In genomic region chr12:111798182-111798581, GRCh38 we compare ENCODE assay signal across 24 cellular contexts. TPM values are rescaled to one million over a fixed set of nuclear protein-coding genes. Genes with fewer than 3 reads are reported as not detected.
DNase-seq lines count a peak whose midpoint lies in the region; ATAC-seq, FAIRE-seq and TF ChIP-seq lines count a peak whose summit lies in the region.
"Had no signal": no experiment of that assay in that cellular context is flagged by ENCODE, and none has a peak within 500 bp of the region (broad histone marks: within the 10 kb centered on the region; RNA-seq: fewer than 3 reads in every experiment).

No MANE protein-coding gene starts in this region.

- FAIRE-seq in GM19239 (lab: Jason Lieb, UNC), result no peak
- FAIRE-seq: HepG2 had no signal

- no peak overlapping the region for H3K4me3 ChIP-seq in sigmoid colon
- H3K4me3 ChIP-seq: GM23248, HAP-1 had no signal

- no peak for TF ChIP-seq EP300 in sigmoid colon (IDR thresholded peaks at IDR 0.05)

- H3K27ac ChIP-seq in sigmoid colon, result peak overlapping the region in 3 of 4 donors; percentile 7 to 12 (median 8)
- H3K27ac ChIP-seq: C4-2B, GM23248, HL-60 had no signal

- H3K27me3 ChIP-seq in sigmoid colon, result no peaks in the 10 kb centered on the region

- peaks cover 0 to 11% (median 4%) of the 10 kb centered on the region in 4 donors for H3K4me1 ChIP-seq in sigmoid colon
- H3K4me1 ChIP-seq: HAP-1 had no signal

- TF ChIP-seq CTCF in sigmoid colon (IDR thresholded peaks at IDR 0.05), result no peak

- no peak for TF ChIP-seq POLR2A in sigmoid colon (IDR thresholded peaks at IDR 0.05)

- no peak for DNase-seq in Right ventricle myocardium inferior (ENCODE audit: missing footprints)
- no peak for DNase-seq in cardiac septum (ENCODE audit: low spot score)
- no peak for DNase-seq in left cardiac atrium
- DNase-seq in left colon, result no peak
- DNase-seq in sigmoid colon, result peak; percentile 46
- no peak for DNase-seq in SHP77 treated with DMSO at 0.1 percent for 48 hours (lab: John Stamatoyannopoulos, UW)
- DNase-seq in GM19239 (ENCODE audit: insufficient read length, low spot score), result no peak
- DNase-seq: EL, GF-D8, GM23248, KG1, NCI-H1092 treated with DMSO at 0.1 percent for 48 hours, NCI-H1436 treated with DMSO at 0.1 percent for 48 hours, NCI-H1930, NCI-H226, NCI-H510A treated with DMSO at 0.1 percent for 48 hours, NCI-H748 treated with DMSO at 0.1 percent for 48 hours had no signal

- H3K36me3 ChIP-seq in sigmoid colon, result peaks cover 43 to 100% (median 77%) of the 10 kb centered on the region in 4 donors
- H3K36me3 ChIP-seq: HAP-1 had no signal

- peak; percentile 65 for ATAC-seq in Right ventricle myocardium inferior
- ATAC-seq in left cardiac atrium, result peak; percentile 30 to 70
- peak; percentile 19 for ATAC-seq in left colon
- no peak for ATAC-seq in GM21367 (IDR thresholded peaks at IDR 0.05; ENCODE audit: unreplicated experiment)
- ATAC-seq: HepG2, Panc1 had no signal

- intact Hi-C loops in Right ventricle myocardium inferior (cut with DNase I) (no loop called here), cardiac septum (cut with DNase I) (no loop called here), left cardiac atrium (cut with DNase I) (no loop called here), left colon (cut with DNase I, micrococcal nuclease) (no loop called here), sigmoid colon (cut with DNase I) (no loop called here)

- H3K9me3 ChIP-seq in sigmoid colon, result no peaks in the 10 kb centered on the region
- H3K9me3 ChIP-seq: HAP-1 had no signal

- 87 to 91% methylated on average over 4 of the region's 4 CpGs for WGBS in sigmoid colon, 2 donors

RNA-seq across cellular contexts. Expression of gene ALDH2, which starts 31.4 kb away (rescaled TPM):
- 382 TPM for total RNA-seq in Right ventricle myocardium inferior
- total RNA-seq in cardiac septum, result 168 TPM
- 100 to 1,000 TPM; 268 to 331 TPM for total RNA-seq in left cardiac atrium
- 100 to 1,000 TPM; 371 to 399 TPM for total RNA-seq in left colon
- total RNA-seq in sigmoid colon, result 100 to 1,000 TPM; 112 to 132 (median 126) TPM
- polyA plus RNA-seq in sigmoid colon, result 100 to 1,000 TPM; 195 to 348 (median 225) TPM
- total RNA-seq: A172 had no signal

RNA-seq across cellular contexts. Expression of gene MAPKAPK5, which starts 43.8 kb away (rescaled TPM):
- total RNA-seq in Right ventricle myocardium inferior (26.2 TPM), cardiac septum (25.7 TPM), left cardiac atrium (10 to 100 TPM; 24.2 to 31.6 TPM), left colon (10 to 100 TPM; 76.1 to 86.4 TPM), sigmoid colon (10 to 100 TPM; 25.7 to 48.2 (median 36.8) TPM)
- polyA plus RNA-seq in sigmoid colon, result 10 to 100 TPM; 32.9 to 47.4 (median 46.0) TPM
